Comparison of ENCODE assay signal across 15 cellular contexts in genomic region chr12:16984484-16984883, GRCh38.
"Had no signal": no experiment of that assay in that cellular context is flagged by ENCODE, and none has a peak within 500 bp of the region (broad histone marks: within the 10 kb centered on the region; RNA-seq: fewer than 3 reads in every experiment).

No MANE protein-coding gene starts in this region.

- H3K9me3 ChIP-seq: ovary, sigmoid colon, upper lobe of left lung had no signal

- H3K36me3 ChIP-seq: brain microvascular endothelial cell, ovary, sigmoid colon, suprapubic skin, upper lobe of left lung had no signal

- H3K27me3 ChIP-seq: brain microvascular endothelial cell, ovary, sigmoid colon, suprapubic skin, upper lobe of left lung had no signal

- H3K4me3 ChIP-seq: ovary, sigmoid colon, suprapubic skin, upper lobe of left lung had no signal

- ATAC-seq: activated CD4-positive, CD25-positive, alpha-beta regulatory T cell treated with anti-CD3 and anti-CD28 coated beads, Interleukin-2, amount 50 U/mL, for 24 hours; effector memory CD8-positive, alpha-beta T cell had no signal

- DNase-seq: activated CD4-positive, alpha-beta T cell treated with anti-CD3 and anti-CD28 coated beads, Interleukin-2, amount 50 U/mL, for 4 hours; activated effector memory CD4-positive, alpha-beta T cell treated with Interleukin-2 at 50 U/mL for 16 hours; activated T-cell treated with anti-CD3 and anti-CD28 coated beads, Interleukin-2, amount 50 U/mL, for 1 hour; amygdala; brain microvascular endothelial cell; effector memory CD8-positive, alpha-beta T cell; hippocampal formation; kidney glomerular epithelial cell; ovary; sigmoid colon; stimulated activated naive CD4-positive, alpha-beta T cell treated with Interleukin-2 at 50 U/mL for 16 hours; upper lobe of left lung had no signal

- H3K27ac ChIP-seq: brain microvascular endothelial cell, epithelial cell of prostate, ovary, sigmoid colon, suprapubic skin, upper lobe of left lung had no signal

- H3K4me1 ChIP-seq: sigmoid colon, suprapubic skin, upper lobe of left lung had no signal
